Comparison of ENCODE assay signal across 8 cellular contexts in genomic region chr16:3444032-3444388, GRCh38. TPM values are rescaled to one million over a fixed set of nuclear protein-coding genes. Genes with fewer than 3 reads are reported as not detected.
A peak's percentile ranks its signal among the peaks of the same experiment; 100 is the strongest.
DNase-seq lines count a peak whose midpoint lies in the region; ATAC-seq and TF ChIP-seq lines count a peak whose summit lies in the region.

No MANE protein-coding gene starts in this region.

- intact Hi-C loops in mucosa of descending colon (cut with DNase I, micrococcal nuclease), result no loop called here

- H3K27me3 Mint-ChIP-seq in endothelial cell (ENCODE audit: unreplicated experiment), result peaks cover 17% of the 10 kb centered on the region

- H3K36me3 ChIP-seq in mucosa of descending colon (ENCODE audit: low read depth) (no peaks in the 10 kb centered on the region), upper lobe of left lung (peaks cover 0 to 26% (median 4%) of the 10 kb centered on the region in 4 donors)

- peaks cover 8% of the 10 kb centered on the region for H3K4me1 ChIP-seq in mucosa of descending colon (ENCODE audit: low read depth)
- peaks cover 4 to 10% (median 8%) of the 10 kb centered on the region in 4 donors for H3K4me1 ChIP-seq in upper lobe of left lung

- H3K4me3 ChIP-seq in mucosa of descending colon (peak overlapping the region; percentile 54), upper lobe of left lung (peak overlapping the region; percentile 12 to 80 (median 71))

- H3K36me3 Mint-ChIP-seq in endothelial cell (ENCODE audit: low read depth, unreplicated experiment), result peaks cover 32% of the 10 kb centered on the region

- ATAC-seq in GM18511 (IDR thresholded peaks at IDR 0.05; ENCODE audit: unreplicated experiment) (peak; percentile 24), HG03565 (IDR thresholded peaks at IDR 0.05; ENCODE audit: unreplicated experiment) (peak; percentile 18), mucosa of descending colon (peak; percentile 86), upper lobe of left lung (ENCODE audit: low FRiP score in 2 of 2) (peak; percentile 74 to 87)

- no peaks in the 10 kb centered on the region for H3K9me3 Mint-ChIP-seq in endothelial cell (ENCODE audit: unreplicated experiment)

- H3K9me3 ChIP-seq in mucosa of descending colon, result no peaks in the 10 kb centered on the region
- H3K9me3 ChIP-seq in upper lobe of left lung, result peaks cover 3 to 10% (median 7%) of the 10 kb centered on the region in 4 donors

- WGBS in upper lobe of left lung, 2 donors, result 34 to 52% methylated on average over 5 to 10 of the region's 10 CpGs

- peak overlapping the region; percentile 82 to 85 (median 84) for H3K27ac ChIP-seq in upper lobe of left lung

- H3K27me3 ChIP-seq in upper lobe of left lung, result no peaks in the 10 kb centered on the region

- DNase-seq in A172 (ENCODE audit: low spot score) (peak; percentile 63), T1000 (lab: John Stamatoyannopoulos, UW) (peak; percentile 32), endothelial cell (ENCODE audit: low spot score) (peak; percentile 48), mucosa of descending colon (peak in 2 of 3 donors; percentile 45), upper lobe of left lung (no peak), T-helper 9 cell (no peak)

- H3K4me1 Mint-ChIP-seq in endothelial cell (ENCODE audit: unreplicated experiment), result peaks cover 9% of the 10 kb centered on the region

- H3K27ac Mint-ChIP-seq in endothelial cell (ENCODE audit: unreplicated experiment), result peak overlapping the region; percentile 98

- TF ChIP-seq CTCF in endothelial cell (IDR thresholded peaks at IDR 0.05; ENCODE audit: unreplicated experiment), result no peak
- no peak for TF ChIP-seq CTCF in mucosa of descending colon (IDR thresholded peaks at IDR 0.05)
- peak in 1 of 6 experiments; percentile 28 for TF ChIP-seq CTCF in upper lobe of left lung (IDR thresholded peaks at IDR 0.05)

- H3K4me3 Mint-ChIP-seq in endothelial cell (ENCODE audit: unreplicated experiment), result peak overlapping the region; percentile 98

- TF ChIP-seq POLR2A in upper lobe of left lung (IDR thresholded peaks at IDR 0.05), result peak in 2 of 4 donors; percentile 19 to 60

- TF ChIP-seq EP300 in upper lobe of left lung (IDR thresholded peaks at IDR 0.05), result no peak

RNA-seq across cellular contexts. Expression of gene NAA60, which starts 0.5 kb away (rescaled TPM):
- total RNA-seq in A172 (2014; rRNA removed; shearing (Covaris generic)), result 9.1 and 11.4 TPM in 2 replicates
- total RNA-seq in endothelial cell (ENCODE audit: unreplicated experiment) (75.5 TPM), mucosa of descending colon (10 to 100 TPM; 72.2 to 94.7 (median 83.3) TPM), upper lobe of left lung (10 to 100 TPM; 33.0 to 77.5 (median 54.6) TPM)

RNA-seq across cellular contexts. Expression of gene ZNF597, which starts 0.7 kb away (rescaled TPM):
- 3.2 and 5.6 TPM in 2 replicates for total RNA-seq in A172 (2014; rRNA removed; shearing (Covaris generic))
- total RNA-seq in endothelial cell (ENCODE audit: unreplicated experiment) (5.7 TPM), mucosa of descending colon (1 to 10 TPM; 1.9 TPM), upper lobe of left lung (1 to 10 TPM in 5 of 6 donors, under 1 TPM in 1; 0.78 to 7.7 (median 4.6) TPM)

RNA-seq across cellular contexts. Expression of gene ZNF174, which starts 43.0 kb away (rescaled TPM):
- total RNA-seq in A172 (2014; rRNA removed; shearing (Covaris generic)), result 15.8 and 18.7 TPM in 2 replicates
- total RNA-seq in endothelial cell (ENCODE audit: unreplicated experiment) (10.3 TPM), mucosa of descending colon (10 to 100 TPM in 1 of 3 donors, 1 to 10 TPM in 2; 7.5 to 14.5 (median 8.0) TPM), upper lobe of left lung (10 to 100 TPM in 4 of 6 donors, 1 to 10 TPM in 2; 9.0 to 30.4 (median 10.6) TPM)

RNA-seq across cellular contexts. Expression of gene ZSCAN32, which starts 43.2 kb away (rescaled TPM):
- total RNA-seq in A172 (2014; rRNA removed; shearing (Covaris generic)), result 12.3 and 16.9 TPM in 2 replicates
- total RNA-seq in endothelial cell (ENCODE audit: unreplicated experiment), result 16.6 TPM
- 10 to 100 TPM; 10.2 to 14.8 (median 11.4) TPM for total RNA-seq in mucosa of descending colon
- total RNA-seq in upper lobe of left lung, result 10 to 100 TPM in 5 of 6 donors, 1 to 10 TPM in 1; 7.5 to 25.0 (median 14.0) TPM

RNA-seq across cellular contexts. Expression of gene C16orf90, which starts 51.3 kb away (rescaled TPM):
- not detected in 2 replicates for total RNA-seq in A172 (2014; rRNA removed; shearing (Covaris generic))
- total RNA-seq in endothelial cell (ENCODE audit: unreplicated experiment) (not detected), mucosa of descending colon (not detected), upper lobe of left lung (not detected)

Comparison
In these comparisons a context has a peak if more than half of its experiments do, and no peak if none do; other contexts are left out.
1. DNase-seq: peak in A172 (single experiment), T1000 (single experiment), endothelial cell (single experiment) and mucosa of descending colon (2 of 3); none in upper lobe of left lung (0 of 2) and T-helper 9 cell (single experiment).
2. ATAC-seq: peak in every context shown above with its lines; median percentile 86 in mucosa of descending colon; 80 in upper lobe of left lung; 24 in GM18511; 18 in HG03565.